9 cellular contexts compared by ENCODE assay signal in the genomic region with DNA sequence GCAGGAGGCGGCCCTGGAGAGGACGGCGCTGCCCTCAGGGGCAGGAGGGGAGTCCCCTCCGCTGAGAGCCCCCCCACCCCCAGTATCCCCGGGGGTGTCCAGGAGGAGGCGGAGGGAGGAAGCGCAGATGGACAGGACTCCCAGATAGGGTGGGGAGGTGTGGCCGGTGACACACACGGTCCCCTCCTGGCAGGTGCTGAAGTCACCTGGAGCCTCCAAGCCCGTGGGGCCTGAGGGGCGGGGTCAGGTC. TPM values are rescaled to one million over a fixed set of nuclear protein-coding genes. Genes with fewer than 3 reads are reported as not detected.
DNase-seq lines count a peak whose midpoint lies in the region; ATAC-seq, FAIRE-seq and TF ChIP-seq lines count a peak whose summit lies in the region.
"Had no signal": no experiment of that assay in that cellular context is flagged by ENCODE, and none has a peak within 500 bp of the region (broad histone marks: within the 10 kb centered on the region; RNA-seq: fewer than 3 reads in every experiment).

No MANE protein-coding gene starts in this region.

- 10 to 19% methylated on average over 4 to 10 of the region's 11 CpGs for WGBS in thyroid gland, 2 donors

- FAIRE-seq in kidney (lab: Jason Lieb, UNC) = no peak

- TF ChIP-seq POLR2A in thyroid gland (IDR thresholded peaks at IDR 0.05) = no peak

- H3K27ac ChIP-seq in kidney (ENCODE audit: low read depth in 2 of 2, low read length in 2 of 2) (no peak overlapping the region), thyroid gland (peak overlapping the region in 1 of 3 donors; percentile 35)

- peak; percentile 53 for DNase-seq in activated CD4-positive, alpha-beta T cell treated with anti-CD3 and anti-CD28 coated beads, Interleukin-2, amount 50 U/mL, for 1 hour
- DNase-seq in activated CD4-positive, alpha-beta T cell treated with anti-CD3 and anti-CD28 coated beads, Interleukin-2, amount 50 U/mL, for 4 hours = no peak
- DNase-seq in adipocyte (ENCODE audit: low read depth) (no peak), kidney (peak; percentile 87), thyroid gland (peak; percentile 62 to 69), DMS79 treated with DMSO at 0.1 percent for 48 hours (lab: John Stamatoyannopoulos, UW) (no peak)
- no peak for DNase-seq in stimulated activated CD4-positive, alpha-beta T cell treated with anti-CD3 and anti-CD28 coated beads, Interleukin-4, amount 100 ng/mL, for 4 hours

- ATAC-seq in HG03354 (IDR thresholded peaks at IDR 0.05; ENCODE audit: poor library complexity, severe bottlenecking, unreplicated experiment) = no peak

- H3K9me3 ChIP-seq in adipocyte (ENCODE audit: control insufficient read depth, low read length) = no peaks in the 10 kb centered on the region
- no peaks in the 10 kb centered on the region for H3K9me3 ChIP-seq in kidney (ENCODE audit: control insufficient read depth in 1 of 2, low read length in 2 of 2)
- H3K9me3 ChIP-seq in thyroid gland = no peaks in the 10 kb centered on the region

- H3K36me3 ChIP-seq in adipocyte (ENCODE audit: control insufficient read depth, insufficient read depth, low read length, severe bottlenecking) (no peaks in the 10 kb centered on the region), kidney (ENCODE audit: control insufficient read depth in 1 of 2, insufficient read depth in 2 of 2, low read length in 2 of 2) (no peaks in the 10 kb centered on the region), thyroid gland (no peaks in the 10 kb centered on the region)

- intact Hi-C loops in kidney (cut with DNase I) = no loop called here
- intact Hi-C loops in thyroid gland (cut with DNase I) = no loop called here

- no peaks in the 10 kb centered on the region for H3K4me1 ChIP-seq in adipocyte (ENCODE audit: control insufficient read depth, insufficient read depth, low read length)
- H3K4me1 ChIP-seq in kidney (ENCODE audit: control insufficient read depth in 1 of 2, insufficient read depth in 1 of 2, low read depth in 1 of 2, low read length in 2 of 2) = peaks cover 5 to 17% of the 10 kb centered on the region in 2 donors
- H3K4me1 ChIP-seq in thyroid gland = peaks cover 10 to 24% of the 10 kb centered on the region in 2 donors

- TF ChIP-seq CTCF in kidney (IDR thresholded peaks at IDR 0.05; ENCODE audit: borderline replicate concordance, extremely low read depth, insufficient read depth) = no peak
- TF ChIP-seq CTCF in thyroid gland (IDR thresholded peaks at IDR 0.05) = no peak

- H3K4me3 ChIP-seq in adipocyte (ENCODE audit: low read length) (peak overlapping the region; percentile 69), kidney (ENCODE audit: low read length in 2 of 2) (no peak overlapping the region), thyroid gland (replicated peaks in 1 of 3) (peak overlapping the region in 1 of 3 donors; percentile 71)

- H3K27me3 ChIP-seq in adipocyte (replicated peaks; ENCODE audit: control insufficient read depth, insufficient read depth, low read length) (peaks cover 8% of the 10 kb centered on the region), thyroid gland (no peaks in the 10 kb centered on the region)

- H3K9ac ChIP-seq in adipocyte (ENCODE audit: low read length) (no peak overlapping the region), kidney (ENCODE audit: low read length in 2 of 2) (no peak overlapping the region)

RNA-seq across cellular contexts. Expression of a gene that starts 1.4 kb away (rescaled TPM):
- total RNA-seq in kidney (84.9 TPM), thyroid gland (10 to 100 TPM; 53.7 to 84.0 (median 66.1) TPM)
- 20.6 TPM for polyA plus RNA-seq in kidney (ENCODE audit: insufficient read depth, low read depth, low replicate concordance)

RNA-seq across cellular contexts. Expression of a gene that starts 6.2 kb away (rescaled TPM):
- 37.7 TPM for total RNA-seq in kidney
- 5.3 TPM for polyA plus RNA-seq in kidney (ENCODE audit: insufficient read depth, low read depth, low replicate concordance)
- total RNA-seq in thyroid gland = 10 to 100 TPM; 14.1 to 87.4 (median 54.2) TPM

RNA-seq across cellular contexts. Expression of a gene that starts 25.0 kb away (rescaled TPM):
- total RNA-seq in kidney (13.4 TPM), thyroid gland (10 to 100 TPM; 23.1 to 34.9 (median 29.9) TPM)
- polyA plus RNA-seq in kidney (ENCODE audit: insufficient read depth, low read depth, low replicate concordance) = 6.1 TPM

RNA-seq across cellular contexts. Expression of a gene that starts 44.6 kb away (rescaled TPM):
- 64.5 TPM for total RNA-seq in kidney
- polyA plus RNA-seq in kidney (ENCODE audit: insufficient read depth, low read depth, low replicate concordance) = 2.4 TPM
- 10 to 100 TPM in 2 of 4 donors, 1 to 10 TPM in 2; 6.7 to 15.5 (median 10.5) TPM for total RNA-seq in thyroid gland
- total RNA-seq: mononuclear cell had no signal

RNA-seq across cellular contexts. Expression of a gene that starts 55.9 kb away (rescaled TPM):
- total RNA-seq in kidney (71.2 TPM), thyroid gland (10 to 100 TPM; 43.6 to 52.1 (median 46.7) TPM)
- polyA plus RNA-seq in kidney (ENCODE audit: insufficient read depth, low read depth, low replicate concordance) = 60.6 TPM

Comparison
In these comparisons a context has a peak if more than half of its experiments do, and no peak if none do; other contexts are left out.
1. DNase-seq: peak in activated CD4-positive, alpha-beta T cell treated with anti-CD3 and anti-CD28 coated beads, Interleukin-2, amount 50 U/mL, for 1 hour (single experiment), kidney (single experiment) and thyroid gland (2 of 2); none in activated CD4-positive, alpha-beta T cell treated with anti-CD3 and anti-CD28 coated beads, Interleukin-2, amount 50 U/mL, for 4 hours (0 of 2), adipocyte (single experiment), stimulated activated CD4-positive, alpha-beta T cell treated with anti-CD3 and anti-CD28 coated beads, Interleukin-4, amount 100 ng/mL, for 4 hours (0 of 2) and DMS79 treated with DMSO at 0.1 percent for 48 hours (single experiment).